ENCODE assay signal across 10 cellular contexts in genomic region chr12:12779529-12779928, GRCh38. TPM values are rescaled to one million over a fixed set of nuclear protein-coding genes. Genes with fewer than 3 reads are reported as not detected.
DNase-seq lines count a peak whose midpoint lies in the region; ATAC-seq and TF ChIP-seq lines count a peak whose summit lies in the region.
"Had no signal": no experiment of that assay in that cellular context is flagged by ENCODE, and none has a peak within 500 bp of the region (broad histone marks: within the 10 kb centered on the region; RNA-seq: fewer than 3 reads in every experiment).

No MANE protein-coding gene starts in this region.

- H3K27me3 Mint-ChIP-seq in activated naive CD8-positive, alpha-beta T cell treated with anti-CD3 and anti-CD28 coated beads for 36 hours, result no peaks in the 10 kb centered on the region
- H3K27me3 Mint-ChIP-seq: activated CD8-positive, alpha-beta memory T cell treated with anti-CD3 and anti-CD28 coated beads, Interleukin-2, amount 10 ng/mL, durations not matched to agents 7 days and 5 days had no signal

- no peak overlapping the region for H2AK5ac ChIP-seq in mesendoderm (ENCODE audit: low read length)

- no peaks in the 10 kb centered on the region for H3K27me3 ChIP-seq in left ventricle myocardium inferior (ENCODE audit: low read depth)
- no peaks in the 10 kb centered on the region for H3K27me3 ChIP-seq in mesendoderm (ENCODE audit: insufficient read depth, low read length, poor library complexity)

- intact Hi-C loops in left ventricle myocardium inferior (cut with micrococcal nuclease), result no loop called here

- H3K18ac ChIP-seq in mesendoderm (ENCODE audit: low read length), result no peak overlapping the region

- H3K9me3 ChIP-seq in left ventricle myocardium inferior (replicated peaks), result no peaks in the 10 kb centered on the region

- no peak overlapping the region for H4K5ac ChIP-seq in mesendoderm (ENCODE audit: low read length)

- H3K79me1 ChIP-seq in mesendoderm (ENCODE audit: low read length), result no peaks in the 10 kb centered on the region

- ATAC-seq in HG02642 (IDR thresholded peaks at IDR 0.05; ENCODE audit: poor library complexity, unreplicated experiment), result no peak
- ATAC-seq: activated CD8-positive, alpha-beta memory T cell treated with anti-CD3 and anti-CD28 coated beads, Interleukin-2, amount 10 ng/mL, durations not matched to agents 7 days and 5 days had no signal

- H3K4me1 Mint-ChIP-seq in activated naive CD8-positive, alpha-beta T cell treated with anti-CD3 and anti-CD28 coated beads for 36 hours, result no peaks in the 10 kb centered on the region

- H3K4me1 ChIP-seq in left ventricle myocardium inferior (peaks cover 24% of the 10 kb centered on the region), mesendoderm (ENCODE audit: control insufficient read depth, low read depth, low read length) (no peaks in the 10 kb centered on the region)

- H3K27ac ChIP-seq in left ventricle myocardium inferior (replicated peaks) (peak overlapping the region; percentile 25), mesendoderm (ENCODE audit: low read depth, low read length) (no peak overlapping the region)
- H3K27ac ChIP-seq: skin epidermis had no signal

- no peak overlapping the region for H3K9ac ChIP-seq in mesendoderm (ENCODE audit: low read length)

- H2BK120ac ChIP-seq in mesendoderm (ENCODE audit: low read depth, low read length), result no peak overlapping the region

- no peak overlapping the region for H3K4ac ChIP-seq in mesendoderm (ENCODE audit: low read depth, low read length)

- TF ChIP-seq CTCF in LNCaP clone FGC (IDR thresholded peaks at IDR 0.05; ENCODE audit: control insufficient read depth, extremely low read depth, insufficient read depth) (no peak), left ventricle myocardium inferior (IDR thresholded peaks at IDR 0.05; ENCODE audit: borderline replicate concordance) (no peak)

- no peak overlapping the region for H2BK15ac ChIP-seq in mesendoderm (replicated peaks; ENCODE audit: low read depth)

- no peak overlapping the region for H4K8ac ChIP-seq in mesendoderm (ENCODE audit: low read depth, low read length)

- H3K36me3 ChIP-seq in left ventricle myocardium inferior (no peaks in the 10 kb centered on the region), mesendoderm (ENCODE audit: control insufficient read depth, insufficient read depth, low read length) (no peaks in the 10 kb centered on the region)

- H3K79me2 ChIP-seq in mesendoderm (ENCODE audit: control insufficient read depth, insufficient read depth, low read length), result no peaks in the 10 kb centered on the region

- no CpG with 5 or more reads among the region's 3 CpGs for WGBS in mesendoderm (ENCODE audit: extremely low coverage, insufficient coverage, low lambda C conversion rate)

- no peaks in the 10 kb centered on the region for H3K36me3 Mint-ChIP-seq in activated naive CD8-positive, alpha-beta T cell treated with anti-CD3 and anti-CD28 coated beads for 36 hours
- H3K36me3 Mint-ChIP-seq: activated CD8-positive, alpha-beta memory T cell treated with anti-CD3 and anti-CD28 coated beads, Interleukin-2, amount 10 ng/mL, durations not matched to agents 7 days and 5 days had no signal

- H3K4me3 ChIP-seq in LNCaP clone FGC (ENCODE audit: low read depth, low read length), result no peak overlapping the region
- H3K4me3 ChIP-seq in left ventricle myocardium inferior, result no peak overlapping the region
- H3K4me3 ChIP-seq in mesendoderm (ENCODE audit: low read length), result no peak overlapping the region
- H3K4me3 ChIP-seq: skin epidermis had no signal

- no peaks in the 10 kb centered on the region for H3K9me3 Mint-ChIP-seq in activated naive CD8-positive, alpha-beta T cell treated with anti-CD3 and anti-CD28 coated beads for 36 hours

- no peak overlapping the region for H2BK5ac ChIP-seq in mesendoderm (ENCODE audit: low read length)

- no peak overlapping the region for H3K23ac ChIP-seq in mesendoderm (ENCODE audit: low read length)

- no peak overlapping the region for H3K4me3 Mint-ChIP-seq in activated naive CD8-positive, alpha-beta T cell treated with anti-CD3 and anti-CD28 coated beads for 36 hours
- H3K4me3 Mint-ChIP-seq: activated CD8-positive, alpha-beta memory T cell treated with anti-CD3 and anti-CD28 coated beads, Interleukin-2, amount 10 ng/mL, durations not matched to agents 7 days and 5 days had no signal

- H3K4me2 ChIP-seq in mesendoderm (ENCODE audit: low read length), result no peak overlapping the region

- DNase-seq in AG08396 (ENCODE audit: low spot score) (peak; percentile 43), LNCaP clone FGC (ENCODE audit: low read depth) (peak; percentile 94), SHP77 (lab: John Stamatoyannopoulos, UW) (peak; percentile 6 to 30), left ventricle myocardium inferior (no peak), GOT3 (lab: John Stamatoyannopoulos, UW) (no peak), mesendoderm (no peak)
- DNase-seq in activated naive CD8-positive, alpha-beta T cell treated with anti-CD3 and anti-CD28 coated beads for 36 hours, result no peak
- DNase-seq: activated CD8-positive, alpha-beta memory T cell treated with anti-CD3 and anti-CD28 coated beads, Interleukin-2, amount 10 ng/mL, durations not matched to agents 7 days and 5 days had no signal

- H3K56ac ChIP-seq in mesendoderm (ENCODE audit: low read length), result no peak overlapping the region

- H3K27ac Mint-ChIP-seq in activated naive CD8-positive, alpha-beta T cell treated with anti-CD3 and anti-CD28 coated beads for 36 hours, result no peak overlapping the region
- H3K27ac Mint-ChIP-seq: activated CD8-positive, alpha-beta memory T cell treated with anti-CD3 and anti-CD28 coated beads, Interleukin-2, amount 10 ng/mL, durations not matched to agents 7 days and 5 days had no signal

RNA-seq across cellular contexts. Expression of gene APOLD1, which starts 5.9 kb away (rescaled TPM):
- 22.0 TPM for total RNA-seq in left ventricle myocardium inferior
- total RNA-seq in activated naive CD8-positive, alpha-beta T cell treated with anti-CD3 and anti-CD28 coated beads for 36 hours, result 1 to 10 TPM; 2.3 to 3.1 TPM
- 0.34 TPM for polyA plus RNA-seq in mesendoderm (2013, experiment 1 of 2)
- 0.41 TPM for polyA plus RNA-seq in mesendoderm (2013, experiment 2 of 2)

RNA-seq across cellular contexts. Expression of gene DDX47, which starts 33.6 kb away (rescaled TPM):
- total RNA-seq in left ventricle myocardium inferior, result 26.7 TPM
- 100 to 1,000 TPM in 1 of 2 experiments, 10 to 100 TPM in 1; 98.5 to 107 TPM for total RNA-seq in activated naive CD8-positive, alpha-beta T cell treated with anti-CD3 and anti-CD28 coated beads for 36 hours
- polyA plus RNA-seq in mesendoderm (2013, experiment 1 of 2), result 76.8 TPM
- 77.5 TPM for polyA plus RNA-seq in mesendoderm (2013, experiment 2 of 2)

Comparison
In these comparisons a context has a peak if more than half of its experiments do, and no peak if none do; other contexts are left out.
1. DNase-seq: peak in AG08396 (single experiment), LNCaP clone FGC (single experiment) and SHP77 (2 of 2); none in left ventricle myocardium inferior (single experiment), activated naive CD8-positive, alpha-beta T cell treated with anti-CD3 and anti-CD28 coated beads for 36 hours (single experiment), GOT3 (single experiment) and mesendoderm (single experiment).